Comparison of ENCODE assay signal across 8 cellular contexts in the genomic region with DNA sequence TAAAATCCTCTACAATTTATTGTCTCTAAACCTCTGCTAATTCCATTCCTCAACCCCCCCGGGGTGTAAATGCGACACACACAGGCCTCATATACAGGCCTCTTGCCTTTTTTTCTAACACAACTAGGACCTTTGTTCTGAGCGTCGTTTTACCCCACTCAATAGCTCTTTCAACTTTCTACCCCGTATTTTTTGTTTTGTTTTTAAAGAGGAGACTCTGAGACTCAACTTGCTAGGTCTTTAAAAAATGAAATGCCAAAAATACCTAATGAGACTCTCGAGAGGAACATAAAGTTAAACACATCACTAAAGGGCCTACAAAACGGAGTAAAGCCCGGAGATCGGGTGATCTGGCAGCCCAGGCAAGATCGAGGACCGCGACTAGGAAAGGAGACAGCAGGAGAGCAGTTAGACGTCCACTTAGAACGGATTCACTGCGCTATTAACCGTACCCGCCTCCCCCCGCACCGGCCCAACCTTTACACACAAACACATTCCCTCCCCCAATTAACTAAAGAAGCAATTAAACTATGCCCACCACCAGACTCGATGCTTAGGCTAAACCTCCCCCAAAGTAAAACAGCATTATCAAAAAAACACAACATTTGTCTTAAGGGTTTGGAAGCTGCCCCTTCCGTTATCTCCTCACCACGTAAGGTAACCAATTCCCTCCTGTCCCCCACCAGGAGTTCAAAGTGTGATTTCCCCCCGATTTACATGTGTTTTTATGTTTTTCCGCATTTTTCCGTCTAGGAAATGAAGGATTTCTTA. TPM values are rescaled to one million over a fixed set of nuclear protein-coding genes. Genes with fewer than 3 reads are reported as not detected.
DNase-seq lines count a peak whose midpoint lies in the region; ATAC-seq and TF ChIP-seq lines count a peak whose summit lies in the region.

No MANE protein-coding gene starts in this region.

- H3K4me1 ChIP-seq in neuronal stem cell (ENCODE audit: control insufficient read depth in 2 of 2, insufficient read depth in 1 of 2, low read depth in 1 of 2, low read length in 2 of 2) = peaks cover 0 to 7% of the 10 kb centered on the region in 2 donors

- no peak for ATAC-seq in activated CD8-positive, alpha-beta T cell treated with anti-CD3 and anti-CD28 coated beads for 36 hours
- no peak for ATAC-seq in GM21515 (IDR thresholded peaks at IDR 0.05; ENCODE audit: unreplicated experiment)

- no peak overlapping the region for H2BK5ac ChIP-seq in neuronal stem cell (ENCODE audit: low read length)

- no peak overlapping the region for H4K91ac ChIP-seq in neuronal stem cell (ENCODE audit: low read depth, low read length, poor library complexity)

- no peak overlapping the region for H4K8ac ChIP-seq in neuronal stem cell (ENCODE audit: low read depth, low read length)

- no peak overlapping the region for H2AK5ac ChIP-seq in neuronal stem cell (ENCODE audit: low read depth, low read length)

- H3K9me3 ChIP-seq in neuronal stem cell (replicated peaks in 1 of 2; ENCODE audit: control insufficient read depth in 2 of 2, insufficient read depth in 1 of 2, low read depth in 1 of 2, low read length in 2 of 2) = peaks cover 0 to 7% of the 10 kb centered on the region in 2 donors

- H3K9ac ChIP-seq in neuronal stem cell (ENCODE audit: low read depth, low read length, poor library complexity) = peak overlapping the region; percentile 80

- no CpG with 5 or more reads among the region's 25 CpGs for WGBS in neuronal stem cell (ENCODE audit: extremely low coverage in 2 of 2, insufficient read length in 2 of 2, insufficient replicate concordance in 1 of 2), 2 donors

- peak overlapping the region; percentile 71 for H3K4me2 ChIP-seq in neuronal stem cell (ENCODE audit: insufficient read depth, low read length, poor library complexity, severe bottlenecking)

- H3K27ac ChIP-seq in neuronal stem cell (replicated peaks; ENCODE audit: low read length) = peak overlapping the region; percentile 99

- H3K27me3 Mint-ChIP-seq in HFFc6 (ENCODE audit: insufficient read depth) = peaks cover 3% of the 10 kb centered on the region
- no peaks in the 10 kb centered on the region for H3K27me3 Mint-ChIP-seq in activated CD8-positive, alpha-beta T cell treated with anti-CD3 and anti-CD28 coated beads for 36 hours

- no peak overlapping the region for H2BK12ac ChIP-seq in neuronal stem cell (ENCODE audit: low read length)

- H3K9me3 Mint-ChIP-seq in HFFc6 = no peaks in the 10 kb centered on the region
- H3K9me3 Mint-ChIP-seq in activated CD8-positive, alpha-beta T cell treated with anti-CD3 and anti-CD28 coated beads for 36 hours = no peaks in the 10 kb centered on the region

- no peak overlapping the region for H3K14ac ChIP-seq in neuronal stem cell (ENCODE audit: low read length)

- peaks cover 2% of the 10 kb centered on the region for H3K79me1 ChIP-seq in neuronal stem cell (ENCODE audit: low read depth, low read length)

- H3K23ac ChIP-seq in neuronal stem cell (ENCODE audit: low read depth, low read length, poor library complexity) = no peak overlapping the region

- intact Hi-C loops in activated CD8-positive, alpha-beta T cell treated with anti-CD3 and anti-CD28 coated beads for 36 hours (cut with micrococcal nuclease) = no loop called here

- H2BK120ac ChIP-seq in neuronal stem cell (ENCODE audit: low read depth, low read length) = no peak overlapping the region

- no peaks in the 10 kb centered on the region for H3K27me3 ChIP-seq in neuronal stem cell (ENCODE audit: control insufficient read depth in 3 of 3, insufficient read depth in 3 of 3, low read depth in 1 of 3, low read length in 3 of 3)

- POLR2A ChIA-PET in activated CD8-positive, alpha-beta T cell treated with anti-CD3 and anti-CD28 coated beads for 36 hours (lab: Charles Lee) = interaction anchor here (0.8 to 1.8 kb wide), 5 partner anchors 9 to 85 kb away, joined by 3 to 6 read pairs (median 3); no protein-coding TSS in a partner anchor

- peaks cover 21% of the 10 kb centered on the region for H3K36me3 Mint-ChIP-seq in HFFc6 (ENCODE audit: low read depth)
- H3K36me3 Mint-ChIP-seq in activated CD8-positive, alpha-beta T cell treated with anti-CD3 and anti-CD28 coated beads for 36 hours (ENCODE audit: low read depth) = peaks cover 27% of the 10 kb centered on the region

- H3K27ac Mint-ChIP-seq in HFFc6 = peak overlapping the region; percentile 98
- peak overlapping the region; percentile 99 for H3K27ac Mint-ChIP-seq in activated CD8-positive, alpha-beta T cell treated with anti-CD3 and anti-CD28 coated beads for 36 hours

- CTCF ChIA-PET in activated CD8-positive, alpha-beta T cell treated with anti-CD3 and anti-CD28 coated beads for 36 hours (lab: Charles Lee) = interaction anchor here (1.1 kb wide), 1 partner anchor 9 kb away, joined by 4 read pairs; no protein-coding TSS in a partner anchor

- H3K36me3 ChIP-seq in neuronal stem cell (replicated peaks in 1 of 2; ENCODE audit: control insufficient read depth in 2 of 2, insufficient read depth in 2 of 2, low read length in 2 of 2) = peaks cover 2 to 36% of the 10 kb centered on the region in 2 donors

- no peak overlapping the region for H3K4ac ChIP-seq in neuronal stem cell (ENCODE audit: low read length)

- peak overlapping the region; percentile 44 for H3K18ac ChIP-seq in neuronal stem cell (ENCODE audit: low read length)

- H3K4me3 ChIP-seq in epithelial cell of proximal tubule (ENCODE audit: low read depth, low read length) = peak overlapping the region; percentile 74
- peak overlapping the region; percentile 61 to 96 for H3K4me3 ChIP-seq in neuronal stem cell (ENCODE audit: low read length in 2 of 2)

- H3K4me1 Mint-ChIP-seq in HFFc6 (ENCODE audit: low read depth) = peaks cover 34% of the 10 kb centered on the region
- H3K4me1 Mint-ChIP-seq in activated CD8-positive, alpha-beta T cell treated with anti-CD3 and anti-CD28 coated beads for 36 hours (ENCODE audit: low read depth) = peaks cover 46% of the 10 kb centered on the region

- TF ChIP-seq CTCF in HFFc6 (IDR thresholded peaks at IDR 0.05) (no peak), epithelial cell of proximal tubule (conservative IDR thresholded peaks at IDR 0.05; ENCODE audit: low read depth, low read length) (no peak)
- TF ChIP-seq CTCF in activated CD8-positive, alpha-beta T cell treated with anti-CD3 and anti-CD28 coated beads for 36 hours (IDR thresholded peaks at IDR 0.05) = no peak

- in situ Hi-C loops in ACHN (cut with HindIII; ENCODE audit: low pct_ligation_motif_present, low pct_unique_long_range_greater_than_20kb, low sequenced_read_pairs) = no loop called here

- H2BK15ac ChIP-seq in neuronal stem cell (ENCODE audit: low read length) = no peak overlapping the region

- peak overlapping the region; percentile 99 for H3K4me3 Mint-ChIP-seq in HFFc6
- H3K4me3 Mint-ChIP-seq in activated CD8-positive, alpha-beta T cell treated with anti-CD3 and anti-CD28 coated beads for 36 hours = peak overlapping the region; percentile 99

- DNase-seq in ACHN (peak; percentile 28), HFFc6 (no peak), epithelial cell of proximal tubule (ENCODE audit: low read depth) (no peak), neuronal stem cell (ENCODE audit: low spot score) (no peak), mesenteric fat pad (ENCODE audit: low spot score) (no peak), NCI-H774 (lab: John Stamatoyannopoulos, UW) (no peak)
- peak; percentile 50 for DNase-seq in activated CD8-positive, alpha-beta T cell treated with anti-CD3 and anti-CD28 coated beads for 36 hours

- peak overlapping the region; percentile 7 for H2AFZ ChIP-seq in neuronal stem cell (ENCODE audit: low read length)

RNA-seq across cellular contexts. Expression of a gene that starts 1.6 kb away (rescaled TPM):
- 100 to 1,000 TPM; 249 to 296 (median 265) TPM for total RNA-seq in HFFc6 (2021; fragmentation: NEBNext Ultra II Directional; extraction: Animal tissue kit (Norgen Biotek cat#: 25700))
- total RNA-seq in activated CD8-positive, alpha-beta T cell treated with anti-CD3 and anti-CD28 coated beads for 36 hours = 100 to 1,000 TPM; 208 to 212 TPM
- total RNA-seq in epithelial cell of proximal tubule (84.1 and 96.7 TPM in 2 replicates), mesenteric fat pad (259 TPM)
- polyA plus RNA-seq in neuronal stem cell (2013, experiment 1 of 2) = 62.4 TPM
- polyA plus RNA-seq in neuronal stem cell (2013, experiment 2 of 2) = 64.9 TPM

RNA-seq across cellular contexts. Expression of a gene that starts 2.1 kb away (rescaled TPM):
- 1 to 10 TPM; 1.3 to 2.9 (median 2.4) TPM for total RNA-seq in HFFc6 (2021; fragmentation: NEBNext Ultra II Directional; extraction: Animal tissue kit (Norgen Biotek cat#: 25700))
- 1 to 10 TPM; 1.6 to 2.0 TPM for total RNA-seq in activated CD8-positive, alpha-beta T cell treated with anti-CD3 and anti-CD28 coated beads for 36 hours
- total RNA-seq in epithelial cell of proximal tubule (1.8 and 2.1 TPM in 2 replicates), mesenteric fat pad (3.0 TPM)
- 5.0 TPM for polyA plus RNA-seq in neuronal stem cell (2013, experiment 1 of 2)
- polyA plus RNA-seq in neuronal stem cell (2013, experiment 2 of 2) = 4.7 TPM

Comparison
In these comparisons a context has a peak if more than half of its experiments do, and no peak if none do; other contexts are left out.
1. DNase-seq: peak in ACHN (single experiment) and activated CD8-positive, alpha-beta T cell treated with anti-CD3 and anti-CD28 coated beads for 36 hours (single experiment); none in HFFc6 (single experiment), epithelial cell of proximal tubule (single experiment), neuronal stem cell (single experiment), mesenteric fat pad (single experiment) and NCI-H774 (single experiment).